8 cellular contexts compared by ENCODE assay signal in genomic region chr22:24953294-24954113, GRCh38. TPM values are rescaled to one million over a fixed set of nuclear protein-coding genes. Genes with fewer than 3 reads are reported as not detected.
DNase-seq lines count a peak whose midpoint lies in the region; ATAC-seq and TF ChIP-seq lines count a peak whose summit lies in the region.

No MANE protein-coding gene starts in this region.

- no peaks in the 10 kb centered on the region for H3K27me3 Mint-ChIP-seq in progenitor cell of endocrine pancreas

- peak overlapping the region; percentile 99 for H3K27ac Mint-ChIP-seq in progenitor cell of endocrine pancreas

- no peaks in the 10 kb centered on the region for H3K9me3 Mint-ChIP-seq in progenitor cell of endocrine pancreas (ENCODE audit: low read depth)

- ATAC-seq in gastroesophageal sphincter: peak; percentile 5

- peak overlapping the region; percentile 67 for H3K27ac ChIP-seq in WERI-Rb-1
- peak overlapping the region in 3 of 4 donors; percentile 79 to 83 (median 81) for H3K27ac ChIP-seq in gastroesophageal sphincter

- peaks cover 0 to 42% (median 9%) of the 10 kb centered on the region in 3 donors for H3K4me1 ChIP-seq in gastroesophageal sphincter

- H3K27me3 ChIP-seq in WERI-Rb-1 (ENCODE audit: insufficient read depth, low read depth, severe bottlenecking): no peaks in the 10 kb centered on the region
- peaks cover 3% of the 10 kb centered on the region for H3K27me3 ChIP-seq in gastroesophageal sphincter

- 50 to 62% methylated on average over 2 of the region's 53 CpGs for WGBS in gastroesophageal sphincter (ENCODE audit: low coverage in 1 of 2), 2 donors

- peaks cover 2% of the 10 kb centered on the region for H3K36me3 Mint-ChIP-seq in progenitor cell of endocrine pancreas (ENCODE audit: insufficient read depth)

- peak; percentile 47 for DNase-seq in WERI-Rb-1
- DNase-seq in progenitor cell of endocrine pancreas (ENCODE audit: low spot score, unreplicated experiment): no peak
- no peak for DNase-seq in NCI-H526 treated with DMSO at 0.1 percent for 48 hours (lab: John Stamatoyannopoulos, UW)
- no peak for DNase-seq in stimulated activated CD4-positive, alpha-beta T cell treated with anti-CD3 and anti-CD28 coated beads, Interleukin-2, amount 100 ng/mL, for 48 hours
- no peak for DNase-seq in NCI-H2196 (lab: John Stamatoyannopoulos, UW; ENCODE audit: unreplicated experiment)
- no peak for DNase-seq in effector CD8-positive, alpha-beta T cell (lab: John Stamatoyannopoulos, UW)

- peak overlapping the region; percentile 94 for H3K4me3 Mint-ChIP-seq in progenitor cell of endocrine pancreas (ENCODE audit: low read depth)

- H3K4me3 ChIP-seq in GM08714 (ENCODE audit: low read length): peak overlapping the region; percentile 62; the same call in 1 of the 2 replicates
- H3K4me3 ChIP-seq in WERI-Rb-1 (ENCODE audit: low read depth, low read length): peak overlapping the region; percentile 56
- peak overlapping the region; percentile 62 to 92 for H3K4me3 ChIP-seq in gastroesophageal sphincter

- TF ChIP-seq EP300 in gastroesophageal sphincter (IDR thresholded peaks at IDR 0.05): no peak

- H3K36me3 ChIP-seq in WERI-Rb-1 (no peaks in the 10 kb centered on the region; the same call in 1 of the 2 replicates), gastroesophageal sphincter (no peaks in the 10 kb centered on the region)

- TF ChIP-seq POLR2A in gastroesophageal sphincter (IDR thresholded peaks at IDR 0.05): no peak

- no peaks in the 10 kb centered on the region for H3K9me3 ChIP-seq in WERI-Rb-1 (ENCODE audit: severe bottlenecking)
- no peaks in the 10 kb centered on the region for H3K9me3 ChIP-seq in gastroesophageal sphincter

- H3K4me1 Mint-ChIP-seq in progenitor cell of endocrine pancreas (ENCODE audit: low read depth): peaks cover 27% of the 10 kb centered on the region

- TF ChIP-seq CTCF in WERI-Rb-1 (IDR thresholded peaks at IDR 0.05; ENCODE audit: low read depth, low read length): no peak
- no peak for TF ChIP-seq CTCF in gastroesophageal sphincter (IDR thresholded peaks at IDR 0.05)
- TF ChIP-seq CTCF in progenitor cell of endocrine pancreas (IDR thresholded peaks at IDR 0.05; ENCODE audit: unreplicated experiment): no peak

RNA-seq across cellular contexts. Expression of gene KIAA1671, which starts 1.0 kb away (rescaled TPM):
- total RNA-seq in gastroesophageal sphincter (10 to 100 TPM; 20.9 to 41.8 (median 28.4) TPM), progenitor cell of endocrine pancreas (57.1 and 62.1 TPM in 2 replicates)

RNA-seq across cellular contexts. Expression of gene LHFPL7, which starts 7.0 kb away (rescaled TPM):
- total RNA-seq in gastroesophageal sphincter (1 to 10 TPM in 1 of 4 donors, not detected in 3; 2.9 TPM), progenitor cell of endocrine pancreas (not detected in 2 replicates)
